In genomic region chr7:158957507-158957900, GRCh38 we compare ENCODE assay signal across 8 cellular contexts.
DNase-seq lines count a peak whose midpoint lies in the region; ATAC-seq, FAIRE-seq and TF ChIP-seq lines count a peak whose summit lies in the region.

No MANE protein-coding gene starts in this region.

- H2BK120ac ChIP-seq in IMR-90 (ENCODE audit: low read depth, low read length), result no peak overlapping the region

- H3K4me1 ChIP-seq in IMR-90 (ENCODE audit: control insufficient read depth, insufficient read depth, low read length) (no peaks in the 10 kb centered on the region), A673 (ENCODE audit: insufficient read depth, low read length, poor library complexity, severe bottlenecking) (no peaks in the 10 kb centered on the region), gastroesophageal sphincter (peaks cover 0 to 14% (median 6%) of the 10 kb centered on the region in 3 donors)

- no peak overlapping the region for H3K27ac ChIP-seq in IMR-90 (ENCODE audit: insufficient read depth, low read length)
- no peak overlapping the region for H3K27ac ChIP-seq in A673 (ENCODE audit: low read depth, low read length, poor library complexity, severe bottlenecking)
- no peak overlapping the region for H3K27ac ChIP-seq in gastroesophageal sphincter

- H4K91ac ChIP-seq in IMR-90 (ENCODE audit: insufficient read depth, low read depth, low read length), result no peak overlapping the region

- H3K27me3 ChIP-seq in IMR-90 (ENCODE audit: control insufficient read depth, insufficient read depth, low read length) (peaks cover 26% of the 10 kb centered on the region), A673 (replicated peaks; ENCODE audit: insufficient read depth, low read depth, low read length, poor library complexity) (no peaks in the 10 kb centered on the region), gastroesophageal sphincter (peaks cover 18% of the 10 kb centered on the region)

- no peak for FAIRE-seq in HTR-8/SVneo (lab: Jason Lieb, UNC)

- no peak for TF ChIP-seq RAD21 in IMR-90 (IDR thresholded peaks at IDR 0.05; ENCODE audit: low read length)

- H2BK5ac ChIP-seq in IMR-90 (ENCODE audit: low read depth, low read length, poor library complexity, severe bottlenecking), result no peak overlapping the region

- 20% methylated on average over 15 of the region's 26 CpGs; no CpG with 5 or more reads in 1 of the 2 experiments for WGBS in IMR-90 (ENCODE audit: extremely low coverage in 2 of 2, insufficient read length in 1 of 2), 2 experiments
- WGBS in gastroesophageal sphincter (ENCODE audit: low coverage in 1 of 2), 2 donors, result 66% methylated on average over 8 of the region's 26 CpGs; no CpG with 5 or more reads in 1 of the 2 donors

- no peak overlapping the region for H2BK15ac ChIP-seq in IMR-90 (ENCODE audit: low read depth, low read length)

- no peak overlapping the region for H3K14ac ChIP-seq in IMR-90 (replicated peaks; ENCODE audit: low read depth, low read length)

- BruUV-seq in IMR-90 (replicated peaks; lab: Mats Ljungman, UMichigan) (no TSS peak), A673 (replicated peaks; lab: Mats Ljungman, UMichigan) (no TSS peak)

- H3K4ac ChIP-seq in IMR-90 (ENCODE audit: low read depth, low read length), result no peak overlapping the region

- POLR2A ChIA-PET in IMR-90 (lab: Charles Lee; ENCODE audit: unreplicated experiment) (interaction anchor here (0.6 kb wide), 1 partner anchor 32 kb away, joined by 4 read pairs; no protein-coding TSS in a partner anchor), WTC11 (lab: Charles Lee) (no interaction called here), A673 (lab: Charles Lee; ENCODE audit: low non-redundant PET) (no interaction called here)
- POLR2A ChIA-PET in naive thymus-derived CD8-positive, alpha-beta T cell (lab: Charles Lee), result no interaction called here

- dilution Hi-C loops in IMR-90 (cut with HindIII; ENCODE audit: low sequenced_read_pairs, unreplicated experiment), result no loop called here

- H3K23ac ChIP-seq in IMR-90 (ENCODE audit: low read depth, low read length), result no peak overlapping the region

- H3K18ac ChIP-seq in IMR-90 (ENCODE audit: low read depth, low read length), result no peak overlapping the region

- peaks cover 14% of the 10 kb centered on the region for H3K9me3 Mint-ChIP-seq in WTC11
- H3K9me3 Mint-ChIP-seq in naive thymus-derived CD8-positive, alpha-beta T cell, result peaks cover 0 to 8% (median 0%) of the 10 kb centered on the region in 9 donors

- H3K4me3 ChIP-seq in IMR-90 (ENCODE audit: insufficient read depth, low read depth, low read length), result no peak overlapping the region
- no peak overlapping the region for H3K4me3 ChIP-seq in A673 (ENCODE audit: low read depth, low read length, poor library complexity, severe bottlenecking)
- H3K4me3 ChIP-seq in gastroesophageal sphincter, result no peak overlapping the region

- no peak overlapping the region for H2AK5ac ChIP-seq in IMR-90 (ENCODE audit: low read depth, low read length)

- in situ Hi-C loops in IMR-90 (cut with MboI; ENCODE audit: low sequenced_read_pairs), result no loop called here

- no peaks in the 10 kb centered on the region for H3K9me1 ChIP-seq in IMR-90 (ENCODE audit: insufficient read depth, low read length)

- no peak overlapping the region for H2AK9ac ChIP-seq in IMR-90 (replicated peaks; ENCODE audit: low read depth, low read length, poor library complexity)

- H3K36me3 Mint-ChIP-seq in WTC11, result no peaks in the 10 kb centered on the region
- H3K36me3 Mint-ChIP-seq in naive thymus-derived CD8-positive, alpha-beta T cell, result no peaks in the 10 kb centered on the region

- H3K9ac ChIP-seq in IMR-90 (ENCODE audit: low read depth, low read length), result no peak overlapping the region

- peak; percentile 18 for ATAC-seq in GM18907 (IDR thresholded peaks at IDR 0.05; ENCODE audit: unreplicated experiment)
- ATAC-seq in IMR-90 (ENCODE audit: low read depth), result no peak
- no peak for ATAC-seq in WTC11
- peak; percentile 36 to 41 for ATAC-seq in naive thymus-derived CD8-positive, alpha-beta T cell
- no peak for ATAC-seq in gastroesophageal sphincter

- no peak for DNase-seq in IMR-90
- no peak for DNase-seq in WTC11 (ENCODE audit: low spot score)
- DNase-seq in naive thymus-derived CD8-positive, alpha-beta T cell, result no peak
- no peak for DNase-seq in A673 (ENCODE audit: low spot score)
- DNase-seq in HTR-8/SVneo (ENCODE audit: insufficient read length, low spot score), result no peak
- no peak for DNase-seq in activated CD4-positive, alpha-beta T cell treated with anti-CD3 and anti-CD28 coated beads, Interleukin-2, amount 50 U/mL, for 48 hours

- no peak for TF ChIP-seq EP300 in gastroesophageal sphincter (IDR thresholded peaks at IDR 0.05)

- no peak overlapping the region for H4K5ac ChIP-seq in IMR-90 (ENCODE audit: low read depth, low read length)

- TF ChIP-seq POLR2A in IMR-90 (IDR thresholded peaks at IDR 0.05; ENCODE audit: low read depth, low read length) (no peak), gastroesophageal sphincter (IDR thresholded peaks at IDR 0.05) (no peak)

- peak overlapping the region; percentile 66; the same call in 1 of the 2 replicates for H3K4me3 Mint-ChIP-seq in WTC11
- H3K4me3 Mint-ChIP-seq in naive thymus-derived CD8-positive, alpha-beta T cell, result peak overlapping the region; percentile 74 to 94 (median 85)

- no peaks in the 10 kb centered on the region for H3K79me1 ChIP-seq in IMR-90 (ENCODE audit: low read depth in 1 of 2, low read length in 2 of 2)

- no peaks in the 10 kb centered on the region for H4K20me1 ChIP-seq in IMR-90 (ENCODE audit: insufficient read depth, low read length)

- no peak overlapping the region for H3K27ac Mint-ChIP-seq in WTC11
- H3K27ac Mint-ChIP-seq in naive thymus-derived CD8-positive, alpha-beta T cell, result peak overlapping the region in 2 of 10 donors; percentile 52 to 77

- peaks cover 18% of the 10 kb centered on the region for H3K4me1 Mint-ChIP-seq in WTC11
- H3K4me1 Mint-ChIP-seq in naive thymus-derived CD8-positive, alpha-beta T cell, result peaks cover 9 to 11% (median 10%) of the 10 kb centered on the region in 4 donors

- no peak overlapping the region for H3K56ac ChIP-seq in IMR-90 (ENCODE audit: extremely low read depth, insufficient read depth, low read length)

- H3K27me3 Mint-ChIP-seq in WTC11 (ENCODE audit: low read depth), result peaks cover 4% of the 10 kb centered on the region
- peaks cover 0 to 7% (median 1%) of the 10 kb centered on the region in 5 donors for H3K27me3 Mint-ChIP-seq in naive thymus-derived CD8-positive, alpha-beta T cell

- no peaks in the 10 kb centered on the region for H3K9me3 ChIP-seq in IMR-90 (ENCODE audit: control insufficient read depth, insufficient read depth, low read length)
- H3K9me3 ChIP-seq in A673 (ENCODE audit: low read depth, low read length, poor library complexity, severe bottlenecking), result no peaks in the 10 kb centered on the region
- no peaks in the 10 kb centered on the region for H3K9me3 ChIP-seq in gastroesophageal sphincter

- no peak overlapping the region for H2BK20ac ChIP-seq in IMR-90 (ENCODE audit: low read depth, low read length)

- TF ChIP-seq CTCF in IMR-90 (conservative IDR thresholded peaks at IDR 0.05; ENCODE audit: low read depth, low read length), result no peak
- no peak for TF ChIP-seq CTCF in WTC11 (IDR thresholded peaks at IDR 0.05)
- no peak for TF ChIP-seq CTCF in A673 (conservative IDR thresholded peaks at IDR 0.05; ENCODE audit: low read depth, low read length)
- TF ChIP-seq CTCF in gastroesophageal sphincter (IDR thresholded peaks at IDR 0.05), result no peak

- H3K36me3 ChIP-seq in IMR-90 (ENCODE audit: control insufficient read depth, insufficient read depth, low read length), result no peaks in the 10 kb centered on the region
- H3K36me3 ChIP-seq in A673 (ENCODE audit: insufficient read depth, low read length, poor library complexity, severe bottlenecking), result no peaks in the 10 kb centered on the region
- H3K36me3 ChIP-seq in gastroesophageal sphincter, result no peaks in the 10 kb centered on the region

- H2AFZ ChIP-seq in IMR-90 (replicated peaks; ENCODE audit: low read length, poor library complexity), result peak overlapping the region; percentile 35

- H3K4me2 ChIP-seq in IMR-90 (ENCODE audit: low read depth, low read length), result no peak overlapping the region

- H4K8ac ChIP-seq in IMR-90 (ENCODE audit: low read depth in 2 of 2, low read length in 2 of 2), result no peak overlapping the region

- intact Hi-C loops in IMR-90 (cut with micrococcal nuclease) (no loop called here), A673 (cut with micrococcal nuclease; ENCODE audit: unreplicated experiment) (no loop called here)

- CTCF ChIA-PET in IMR-90 (lab: Yijun Ruan, JAX), result no interaction called here
- CTCF ChIA-PET in WTC11 (lab: Charles Lee), result interaction anchor here (0.6 to 3.5 kb wide), 2 partner anchors 10 to 19 kb away, joined by 4 to 24 read pairs; no protein-coding TSS in a partner anchor
- CTCF ChIA-PET in A673 (lab: Charles Lee), result no interaction called here

TF ChIP-seq in IMR-90, 13 proteins besides CTCF, POLR2A, EP300 and RAD21 (continues in another document):
- TF ChIP-seq NFE2L2 (IDR thresholded peaks at IDR 0.05; ENCODE audit: low read depth, low read length) (no peak), RFX5 (IDR thresholded peaks at IDR 0.05; ENCODE audit: low read depth, low read length) (no peak), USF2 (IDR thresholded peaks at IDR 0.05; ENCODE audit: low read depth, low read length) (no peak), SMC3 (IDR thresholded peaks at IDR 0.05; ENCODE audit: low read depth, low read length) (no peak), FOS (IDR thresholded peaks at IDR 0.05; ENCODE audit: low read depth, low read length) (no peak)

TF ChIP-seq in WTC11, 78 proteins besides CTCF, POLR2A, EP300 and RAD21 (continues in another document):
- no peak for TF ChIP-seq TEAD4 (CRISPR knock-in tag; IDR thresholded peaks at IDR 0.05)

Comparison
In these comparisons a context has a peak if more than half of its experiments do, and no peak if none do; other contexts are left out.
1. ATAC-seq: peak in GM18907 (single experiment) and naive thymus-derived CD8-positive, alpha-beta T cell (2 of 2); none in IMR-90 (single experiment), WTC11 (single experiment) and gastroesophageal sphincter (single experiment).